In genomic region chr15:90295270-90295648, GRCh38 we compare ENCODE assay signal across 2 cellular contexts.
TF ChIP-seq lines count a peak whose summit lies in the region.

No MANE protein-coding gene starts in this region.

TF ChIP-seq in HEK293, 187 proteins besides CTCF, POLR2A, EP300 and RAD21:
- TF ChIP-seq ZNF274 (IDR thresholded peaks at IDR 0.05; ENCODE audit: low read length) (no peak), ZNF274 (tag by site-specific recombination; IDR thresholded peaks at IDR 0.05; ENCODE audit: borderline replicate concordance) (no peak), ZIC2 (tag by site-specific recombination; IDR thresholded peaks at IDR 0.05) (peak; percentile 48; the same call in 1 of the 2 replicates), ZNF112 (tag by site-specific recombination; IDR thresholded peaks at IDR 0.05) (no peak)

TF ChIP-seq in K562, 482 proteins besides CTCF, POLR2A, EP300 and RAD21:
- TF ChIP-seq USF2 (CRISPR knock-in tag; IDR thresholded peaks at IDR 0.05), result no peak
- TF ChIP-seq ZNF232 (CRISPR knock-in tag; IDR thresholded peaks at IDR 0.05), result no peak
- no peak for TF ChIP-seq NCOA6 (IDR thresholded peaks at IDR 0.05)
- TF ChIP-seq CBX1 (IDR thresholded peaks at IDR 0.05; ENCODE audit: low read depth), result no peak
- no peak for TF ChIP-seq SP1 (CRISPR knock-in tag; IDR thresholded peaks at IDR 0.05)
- no peak for TF ChIP-seq RBM15 (IDR thresholded peaks at IDR 0.05; ENCODE audit: insufficient read depth, low read length)
- TF ChIP-seq FIP1L1 (IDR thresholded peaks at IDR 0.05; ENCODE audit: low read depth, low read length, poor library complexity, severe bottlenecking), result no peak
- no peak for TF ChIP-seq ZNF23 (CRISPR knock-in tag; IDR thresholded peaks at IDR 0.05)
- no peak for TF ChIP-seq TRIM25 (IDR thresholded peaks at IDR 0.05; ENCODE audit: borderline replicate concordance)
- no peak for TF ChIP-seq ZHX1 (conservative IDR thresholded peaks at IDR 0.05; ENCODE audit: low read length)
TF ChIP-seq in K562: peak in this region for 0.
